Comparison of ENCODE assay signal across 12 cellular contexts in the genomic region with DNA sequence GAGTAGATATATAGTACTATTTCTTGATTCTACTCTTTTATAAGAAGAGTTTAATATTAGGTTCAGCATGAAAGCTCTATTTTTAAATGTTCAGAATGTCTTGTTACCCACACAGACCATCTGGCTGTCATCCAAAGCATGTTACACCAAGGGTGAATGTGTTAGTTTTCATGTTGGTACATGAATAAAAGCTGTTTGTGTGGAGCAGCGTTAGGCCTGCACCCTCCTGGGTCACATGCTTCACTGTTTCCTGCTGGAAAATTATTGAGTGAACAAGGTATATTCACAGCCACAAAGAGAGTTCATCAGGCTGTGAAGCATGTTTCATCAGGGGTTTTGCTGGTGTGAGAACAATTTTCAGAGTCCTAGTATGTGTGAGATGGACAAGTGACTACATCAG.
"Had no signal": no experiment of that assay in that cellular context is flagged by ENCODE, and none has a peak within 500 bp of the region (broad histone marks: within the 10 kb centered on the region; RNA-seq: fewer than 3 reads in every experiment).

No MANE protein-coding gene starts in this region.

- H3K36me3 ChIP-seq: esophagus squamous epithelium, stomach had no signal

- DNase-seq: activated B cell treated with CpG ODN at 0.5 μM for 24 hours; activated CD4-positive, alpha-beta T cell treated with anti-CD3 and anti-CD28 coated beads, Interleukin-2, amount 10 ng/mL, durations not matched to agents 24 days and 14 days; activated CD8-positive, alpha-beta memory T cell treated with anti-CD3 and anti-CD28 coated beads, Interleukin-2, amount 50 U/mL, for 48 hours; activated naive CD8-positive, alpha-beta T cell treated with anti-CD3 and anti-CD28 coated beads for 36 hours; esophagus squamous epithelium; head of caudate nucleus; immature natural killer cell; nephron progenitor cell; stimulated activated CD4-positive, alpha-beta T cell treated with anti-CD3 and anti-CD28 coated beads, Interleukin-1b, Interleukin-23, amount 100 ng/mL, for 48 hours; stomach; testis had no signal

- H3K27ac ChIP-seq: esophagus squamous epithelium, stomach, testis had no signal

- H3K9me3 ChIP-seq: esophagus squamous epithelium, testis had no signal

- ATAC-seq: sciatic nerve had no signal

- H3K4me1 ChIP-seq: stomach, testis had no signal

- H3K4me3 ChIP-seq: esophagus squamous epithelium, stomach, testis had no signal

- H3K27me3 ChIP-seq: esophagus squamous epithelium, stomach, testis had no signal
